In the genomic region with DNA sequence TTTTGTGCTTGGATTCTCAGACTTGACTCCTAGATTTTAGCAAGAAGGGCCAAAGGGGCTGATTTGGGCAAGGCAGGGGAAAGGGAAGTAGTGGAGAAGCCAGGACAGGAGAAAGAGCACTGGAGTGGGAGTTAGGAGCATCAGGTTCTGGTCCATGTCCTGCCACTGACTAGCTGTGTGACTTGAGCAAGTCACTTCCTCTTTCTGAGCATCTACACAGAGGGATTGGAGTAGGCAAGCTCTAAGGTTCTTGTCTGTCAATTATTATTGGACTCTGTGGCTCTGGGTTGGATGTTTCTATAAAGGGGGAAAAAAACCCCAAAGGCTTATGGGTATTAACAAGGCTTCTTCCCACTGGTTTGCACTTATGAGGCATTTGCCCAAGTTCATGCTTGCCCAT, we compare ENCODE assay signal across 16 cellular contexts. TPM values are rescaled to one million over a fixed set of nuclear protein-coding genes. Genes with fewer than 3 reads are reported as not detected.
A peak's percentile ranks its signal among the peaks of the same experiment; 100 is the strongest.
DNase-seq lines count a peak whose midpoint lies in the region; ATAC-seq, FAIRE-seq and TF ChIP-seq lines count a peak whose summit lies in the region.
"Had no signal": no experiment of that assay in that cellular context is flagged by ENCODE, and none has a peak within 500 bp of the region (broad histone marks: within the 10 kb centered on the region; RNA-seq: fewer than 3 reads in every experiment).

No MANE protein-coding gene starts in this region.

- RAD21 ChIA-PET in GM12878 (lab: Charles Lee; ENCODE audit: unreplicated experiment) = no interaction called here

- H3K36me3 ChIP-seq in GM12878 (ENCODE audit: control insufficient read depth in 2 of 2, insufficient read depth in 2 of 2, low read length in 1 of 2) = no peaks in the 10 kb centered on the region

- no peak for TF ChIP-seq EP300 in GM12878 (IDR thresholded peaks at IDR 0.05; ENCODE audit: borderline replicate concordance in 1 of 2, control insufficient read depth in 1 of 2, low read depth in 2 of 2, low read length in 2 of 2)

- in situ Hi-C loops in GM12878 (cut with MboI) = no loop called here

- H3K4me3 ChIP-seq in GM12878 = no peak overlapping the region

- CTCF ChIA-PET in GM12878 (lab: Yijun Ruan, JAX) = no interaction called here

- H3K27me3 ChIP-seq in GM12878 (replicated peaks in 1 of 2; ENCODE audit: control insufficient read depth in 2 of 2, insufficient read depth in 2 of 2, low read length in 1 of 2) = no peaks in the 10 kb centered on the region; a peak in 2 of 4 replicates

- SMC1A ChIA-PET in GM12878 (lab: Charles Lee; ENCODE audit: uncharacterized antibody, unreplicated experiment) = interaction anchor here (1.3 kb wide), 2 partner anchors 10 to 13 kb away, joined by 3 read pairs; no protein-coding TSS in a partner anchor

- no peak for TF ChIP-seq CTCF in GM12878 (IDR thresholded peaks at IDR 0.05 in 2 of 3, conservative IDR thresholded peaks at IDR 0.05 in 1 of 3; ENCODE audit: control insufficient read depth in 2 of 3, extremely low read depth in 1 of 3, insufficient read depth in 1 of 3, low read depth in 3 of 3, low read length in 3 of 3)

- BruUV-seq in GM12878 (replicated peaks; lab: Mats Ljungman, UMichigan) = no TSS peak

- H3K27ac ChIP-seq in GM12878 (ENCODE audit: control insufficient read depth, insufficient read depth) = no peak overlapping the region

- no peak for DNase-seq in GM12891 (ENCODE audit: insufficient read length, low spot score)
- DNase-seq in Kasumi-1 (lab: John Stamatoyannopoulos, UW) = peak; percentile 1 to 16
- no peak for DNase-seq in GM12878 (ENCODE audit: low read depth, low spot score)
- no peak for DNase-seq in middle frontal gyrus (ENCODE audit: extremely low spot score, low spot score)
- DNase-seq in iPS-NIHi11 (ENCODE audit: low spot score) = no peak
- DNase-seq in midbrain (lab: John Stamatoyannopoulos, UW) = no peak
- DNase-seq in GF-D8 (lab: John Stamatoyannopoulos, UW) = no peak
- DNase-seq: ACHN; CD4-positive, alpha-beta T cell; NCI-H1417; NCI-H2029; NCI-H510A treated with DMSO at 0.1 percent for 48 hours had no signal

- POLR2A ChIA-PET in GM12878 (lab: Charles Lee) = no interaction called here

- H3K9me3 ChIP-seq in GM12878 (replicated peaks; ENCODE audit: control insufficient read depth, insufficient read depth, low read length) = no peaks in the 10 kb centered on the region

- TF ChIP-seq POLR2A in GM12891 (IDR thresholded peaks at IDR 0.05; ENCODE audit: low read depth, low read length) = no peak
- TF ChIP-seq POLR2A in GM12878 (IDR thresholded peaks at IDR 0.05; ENCODE audit: low read depth, low read length) = no peak

- TF ChIP-seq RAD21 in GM12878 (IDR thresholded peaks at IDR 0.05; ENCODE audit: insufficient read depth, low read depth, low read length) = no peak

- H3K79me2 ChIP-seq in GM12878 (ENCODE audit: control insufficient read depth, insufficient read depth, low read length) = no peaks in the 10 kb centered on the region

- peak; percentile 54 for ATAC-seq in GM19467 (IDR thresholded peaks at IDR 0.05; ENCODE audit: unreplicated experiment)
- ATAC-seq in GM12878 = peak; percentile 74

- intact Hi-C loops in GM12878 (cut with micrococcal nuclease; ENCODE audit: unreplicated experiment) = no loop called here

- H2AFZ ChIP-seq in GM12878 (ENCODE audit: control insufficient read depth, low read depth, low read length) = no peak overlapping the region

- H3K4me2 ChIP-seq in GM12878 (ENCODE audit: control insufficient read depth, insufficient read depth) = no peak overlapping the region

- H4K20me1 ChIP-seq in GM12878 (ENCODE audit: control insufficient read depth, insufficient read depth) = no peaks in the 10 kb centered on the region

- H3K9ac ChIP-seq in GM12878 (ENCODE audit: control insufficient read depth, insufficient read depth, low read length) = no peak overlapping the region

- H3K4me1 ChIP-seq in GM12878 (ENCODE audit: control insufficient read depth, insufficient read depth, low read length) = no peaks in the 10 kb centered on the region

- FAIRE-seq in GM12891 (lab: Jason Lieb, UNC) = peak; percentile 26
- no peak for FAIRE-seq in GM12878 (lab: Jason Lieb, UNC)
- FAIRE-seq: H1, HTR-8/SVneo had no signal

TF ChIP-seq in GM12891, 5 proteins besides CTCF, POLR2A, EP300 and RAD21:
- TF ChIP-seq SPI1 (IDR thresholded peaks at IDR 0.05; ENCODE audit: low read depth, low read length) (peak; percentile 87), POU2F2 (IDR thresholded peaks at IDR 0.05; ENCODE audit: low read depth, low read length) (no peak), TAF1 (IDR thresholded peaks at IDR 0.05; ENCODE audit: low read depth, low read length) (no peak)

TF ChIP-seq in GM12878, 131 proteins besides CTCF, POLR2A, EP300 and RAD21:
- no peak for TF ChIP-seq ESRRA (IDR thresholded peaks at IDR 0.05; ENCODE audit: low read length)
- TF ChIP-seq SPI1 (IDR thresholded peaks at IDR 0.05; ENCODE audit: borderline replicate concordance, insufficient read depth, low read depth, low read length) = peak; percentile 83
- no peak for TF ChIP-seq TBL1XR1 (IDR thresholded peaks at IDR 0.05; ENCODE audit: low read depth, low read length)
- TF ChIP-seq, protein P1, sequence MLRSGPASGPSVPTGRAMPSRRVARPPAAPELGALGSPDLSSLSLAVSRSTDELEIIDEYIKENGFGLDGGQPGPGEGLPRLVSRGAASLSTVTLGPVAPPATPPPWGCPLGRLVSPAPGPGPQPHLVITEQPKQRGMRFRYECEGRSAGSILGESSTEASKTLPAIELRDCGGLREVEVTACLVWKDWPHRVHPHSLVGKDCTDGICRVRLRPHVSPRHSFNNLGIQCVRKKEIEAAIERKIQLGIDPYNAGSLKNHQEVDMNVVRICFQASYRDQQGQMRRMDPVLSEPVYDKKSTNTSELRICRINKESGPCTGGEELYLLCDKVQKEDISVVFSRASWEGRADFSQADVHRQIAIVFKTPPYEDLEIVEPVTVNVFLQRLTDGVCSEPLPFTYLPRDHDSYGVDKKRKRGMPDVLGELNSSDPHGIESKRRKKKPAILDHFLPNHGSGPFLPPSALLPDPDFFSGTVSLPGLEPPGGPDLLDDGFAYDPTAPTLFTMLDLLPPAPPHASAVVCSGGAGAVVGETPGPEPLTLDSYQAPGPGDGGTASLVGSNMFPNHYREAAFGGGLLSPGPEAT (IDR thresholded peaks at IDR 0.05; ENCODE audit: low read depth) = no peak

RNA-seq across cellular contexts. Expression of gene PLAC1, which starts 24.4 kb away (rescaled TPM):
- polyA plus RNA-seq in GM12891 (2012; ENCODE audit: low read depth, missing spikeins) = 0.14 TPM
- total RNA-seq in GM12878 (2013; cell fraction: nucleolus; rRNA removed) = not detected in 2 replicates
- total RNA-seq in GM12878 (2014; rRNA removed) (0.17 TPM in 1 of 2 replicates, not detected in the other), GM12878 (2014; rRNA removed; fragmentation: Illumina TruSeq; extraction: Trizol) (0.18 TPM in 1 of 2 replicates, not detected in the other), GM12878 (2021) (not detected in 2 replicates)
- not detected for polyA plus RNA-seq in GM12878 (2011; ENCODE audit: low read depth)
- polyA plus RNA-seq in GM12878 (2011; rRNA removed) (0.05 TPM in 1 of 2 replicates, not detected in the other), GM12878 (2014; fragmentation: Illumina TruSeq; extraction: Trizol) (0.33 TPM in 1 of 2 replicates, not detected in the other), GM12878 (2014; fragmentation: Nextera tagmentation; extraction: Ambion mirVana) (under 1 TPM in 1 of 2 experiments, not detected in 1; 0.07 TPM), GM12878 (2014; rRNA removed) (not detected in 2 replicates), GM12878 (2016; fragmentation: Nextera tagmentation; extraction: Ambion mirVana) (under 1 TPM in 1 of 2 experiments, not detected in 1; 0.42 TPM)
- 0.13 and 0.15 TPM in 2 replicates for polyA plus RNA-seq in GM12878 (2011; cell fraction: cytosol; rRNA removed)
- polyA plus RNA-seq in GM12878 (2011; cell fraction: nucleus; rRNA removed) = not detected in 2 replicates
- 0.10 TPM in 1 of 2 replicates, not detected in the other for polyA plus RNA-seq in GM12878 (2012)
- polyA minus RNA-seq in GM12878 (2011; rRNA and poly(A)+ RNA removed) = not detected in 2 replicates
- not detected in 2 replicates for polyA minus RNA-seq in GM12878 (2011; cell fraction: cytosol; rRNA and poly(A)+ RNA removed)
- polyA minus RNA-seq in GM12878 (2011; cell fraction: nucleus; rRNA and poly(A)+ RNA removed) = not detected in 2 replicates
- total RNA-seq: CD4-positive, alpha-beta T cell; Daoy; H1 had no signal

Comparison
In these comparisons a context has a peak if more than half of its experiments do, and no peak if none do; other contexts are left out.
1. DNase-seq: peak in Kasumi-1 (2 of 2); none in GM12891 (single experiment), GM12878 (single experiment), middle frontal gyrus (single experiment), iPS-NIHi11 (single experiment), midbrain (single experiment) and GF-D8 (single experiment).